1 cellular context compared by ENCODE assay signal in the genomic region with DNA sequence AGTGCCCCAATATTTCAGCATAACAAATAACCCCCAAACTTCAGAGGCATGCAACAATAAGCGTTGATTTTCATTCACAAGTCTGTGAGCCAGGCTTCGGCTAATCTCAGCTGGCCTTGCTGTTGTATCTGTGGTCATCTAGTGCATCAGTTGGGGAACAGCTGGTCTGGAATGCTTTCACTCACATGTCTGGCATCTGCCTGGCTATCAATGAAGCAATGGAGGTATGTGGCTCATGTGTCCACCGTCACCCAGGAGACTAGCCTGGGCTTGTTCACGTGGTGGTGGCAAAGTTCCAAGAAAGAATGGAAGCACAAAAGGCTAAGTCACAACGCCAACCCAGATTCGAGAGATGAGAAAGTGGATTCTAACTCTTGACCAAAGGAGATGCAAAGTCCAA.
TF ChIP-seq lines count a peak whose summit lies in the region.

No MANE protein-coding gene starts in this region.

TF ChIP-seq in H1, 55 proteins besides CTCF, POLR2A, EP300 and RAD21 (continued from another document):
- TF ChIP-seq, protein P1, sequence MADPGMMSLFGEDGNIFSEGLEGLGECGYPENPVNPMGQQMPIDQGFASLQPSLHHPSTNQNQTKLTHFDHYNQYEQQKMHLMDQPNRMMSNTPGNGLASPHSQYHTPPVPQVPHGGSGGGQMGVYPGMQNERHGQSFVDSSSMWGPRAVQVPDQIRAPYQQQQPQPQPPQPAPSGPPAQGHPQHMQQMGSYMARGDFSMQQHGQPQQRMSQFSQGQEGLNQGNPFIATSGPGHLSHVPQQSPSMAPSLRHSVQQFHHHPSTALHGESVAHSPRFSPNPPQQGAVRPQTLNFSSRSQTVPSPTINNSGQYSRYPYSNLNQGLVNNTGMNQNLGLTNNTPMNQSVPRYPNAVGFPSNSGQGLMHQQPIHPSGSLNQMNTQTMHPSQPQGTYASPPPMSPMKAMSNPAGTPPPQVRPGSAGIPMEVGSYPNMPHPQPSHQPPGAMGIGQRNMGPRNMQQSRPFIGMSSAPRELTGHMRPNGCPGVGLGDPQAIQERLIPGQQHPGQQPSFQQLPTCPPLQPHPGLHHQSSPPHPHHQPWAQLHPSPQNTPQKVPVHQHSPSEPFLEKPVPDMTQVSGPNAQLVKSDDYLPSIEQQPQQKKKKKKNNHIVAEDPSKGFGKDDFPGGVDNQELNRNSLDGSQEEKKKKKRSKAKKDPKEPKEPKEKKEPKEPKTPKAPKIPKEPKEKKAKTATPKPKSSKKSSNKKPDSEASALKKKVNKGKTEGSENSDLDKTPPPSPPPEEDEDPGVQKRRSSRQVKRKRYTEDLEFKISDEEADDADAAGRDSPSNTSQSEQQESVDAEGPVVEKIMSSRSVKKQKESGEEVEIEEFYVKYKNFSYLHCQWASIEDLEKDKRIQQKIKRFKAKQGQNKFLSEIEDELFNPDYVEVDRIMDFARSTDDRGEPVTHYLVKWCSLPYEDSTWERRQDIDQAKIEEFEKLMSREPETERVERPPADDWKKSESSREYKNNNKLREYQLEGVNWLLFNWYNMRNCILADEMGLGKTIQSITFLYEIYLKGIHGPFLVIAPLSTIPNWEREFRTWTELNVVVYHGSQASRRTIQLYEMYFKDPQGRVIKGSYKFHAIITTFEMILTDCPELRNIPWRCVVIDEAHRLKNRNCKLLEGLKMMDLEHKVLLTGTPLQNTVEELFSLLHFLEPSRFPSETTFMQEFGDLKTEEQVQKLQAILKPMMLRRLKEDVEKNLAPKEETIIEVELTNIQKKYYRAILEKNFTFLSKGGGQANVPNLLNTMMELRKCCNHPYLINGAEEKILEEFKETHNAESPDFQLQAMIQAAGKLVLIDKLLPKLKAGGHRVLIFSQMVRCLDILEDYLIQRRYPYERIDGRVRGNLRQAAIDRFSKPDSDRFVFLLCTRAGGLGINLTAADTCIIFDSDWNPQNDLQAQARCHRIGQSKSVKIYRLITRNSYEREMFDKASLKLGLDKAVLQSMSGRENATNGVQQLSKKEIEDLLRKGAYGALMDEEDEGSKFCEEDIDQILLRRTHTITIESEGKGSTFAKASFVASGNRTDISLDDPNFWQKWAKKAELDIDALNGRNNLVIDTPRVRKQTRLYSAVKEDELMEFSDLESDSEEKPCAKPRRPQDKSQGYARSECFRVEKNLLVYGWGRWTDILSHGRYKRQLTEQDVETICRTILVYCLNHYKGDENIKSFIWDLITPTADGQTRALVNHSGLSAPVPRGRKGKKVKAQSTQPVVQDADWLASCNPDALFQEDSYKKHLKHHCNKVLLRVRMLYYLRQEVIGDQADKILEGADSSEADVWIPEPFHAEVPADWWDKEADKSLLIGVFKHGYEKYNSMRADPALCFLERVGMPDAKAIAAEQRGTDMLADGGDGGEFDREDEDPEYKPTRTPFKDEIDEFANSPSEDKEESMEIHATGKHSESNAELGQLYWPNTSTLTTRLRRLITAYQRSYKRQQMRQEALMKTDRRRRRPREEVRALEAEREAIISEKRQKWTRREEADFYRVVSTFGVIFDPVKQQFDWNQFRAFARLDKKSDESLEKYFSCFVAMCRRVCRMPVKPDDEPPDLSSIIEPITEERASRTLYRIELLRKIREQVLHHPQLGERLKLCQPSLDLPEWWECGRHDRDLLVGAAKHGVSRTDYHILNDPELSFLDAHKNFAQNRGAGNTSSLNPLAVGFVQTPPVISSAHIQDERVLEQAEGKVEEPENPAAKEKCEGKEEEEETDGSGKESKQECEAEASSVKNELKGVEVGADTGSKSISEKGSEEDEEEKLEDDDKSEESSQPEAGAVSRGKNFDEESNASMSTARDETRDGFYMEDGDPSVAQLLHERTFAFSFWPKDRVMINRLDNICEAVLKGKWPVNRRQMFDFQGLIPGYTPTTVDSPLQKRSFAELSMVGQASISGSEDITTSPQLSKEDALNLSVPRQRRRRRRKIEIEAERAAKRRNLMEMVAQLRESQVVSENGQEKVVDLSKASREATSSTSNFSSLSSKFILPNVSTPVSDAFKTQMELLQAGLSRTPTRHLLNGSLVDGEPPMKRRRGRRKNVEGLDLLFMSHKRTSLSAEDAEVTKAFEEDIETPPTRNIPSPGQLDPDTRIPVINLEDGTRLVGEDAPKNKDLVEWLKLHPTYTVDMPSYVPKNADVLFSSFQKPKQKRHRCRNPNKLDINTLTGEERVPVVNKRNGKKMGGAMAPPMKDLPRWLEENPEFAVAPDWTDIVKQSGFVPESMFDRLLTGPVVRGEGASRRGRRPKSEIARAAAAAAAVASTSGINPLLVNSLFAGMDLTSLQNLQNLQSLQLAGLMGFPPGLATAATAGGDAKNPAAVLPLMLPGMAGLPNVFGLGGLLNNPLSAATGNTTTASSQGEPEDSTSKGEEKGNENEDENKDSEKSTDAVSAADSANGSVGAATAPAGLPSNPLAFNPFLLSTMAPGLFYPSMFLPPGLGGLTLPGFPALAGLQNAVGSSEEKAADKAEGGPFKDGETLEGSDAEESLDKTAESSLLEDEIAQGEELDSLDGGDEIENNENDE (IDR thresholded peaks at IDR 0.05; ENCODE audit: insufficient replicate concordance, low read length), result no peak
